In the genomic region with DNA sequence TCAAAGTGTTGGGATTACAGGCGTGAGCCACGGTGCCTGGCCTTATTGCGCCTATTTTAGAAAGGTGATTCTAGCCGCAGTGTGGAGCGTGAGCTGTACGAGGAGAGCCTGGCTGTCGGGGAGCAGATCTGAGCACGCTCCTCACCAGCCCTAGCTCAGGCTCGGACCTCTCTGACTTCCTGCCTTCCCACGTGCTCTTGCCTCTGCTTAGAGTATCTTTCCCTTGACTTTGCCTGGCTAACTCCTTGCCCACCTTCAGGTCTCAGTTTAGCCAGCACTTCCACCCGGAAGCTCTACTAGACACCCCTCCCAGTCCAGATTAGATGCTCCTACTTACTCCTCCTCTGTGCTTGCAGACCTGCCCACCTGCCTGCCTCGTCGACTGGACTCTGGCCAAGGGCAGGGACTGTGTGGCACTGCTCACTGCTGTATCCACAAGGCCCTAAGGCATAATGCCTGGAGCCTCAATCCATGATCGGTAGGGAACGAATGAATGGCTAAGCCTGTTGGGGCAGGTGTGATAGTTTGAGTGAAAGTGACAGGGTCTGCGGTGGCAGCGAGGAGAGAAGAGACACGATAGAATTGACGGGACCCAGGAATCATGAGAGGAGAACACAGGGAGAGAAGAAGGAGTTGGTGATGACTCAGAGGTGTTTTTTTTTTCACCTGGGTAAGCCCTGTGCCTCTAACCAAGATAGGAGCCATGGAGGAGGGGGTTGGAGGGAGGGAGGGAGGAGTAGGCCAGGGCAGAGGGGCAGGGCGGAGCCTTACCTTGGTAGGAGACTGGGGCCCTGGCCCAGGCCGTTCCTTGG, we compare ENCODE assay signal across 11 cellular contexts. TPM values are rescaled to one million over a fixed set of nuclear protein-coding genes. Genes with fewer than 3 reads are reported as not detected.
A peak's percentile ranks its signal among the peaks of the same experiment; 100 is the strongest.
DNase-seq lines count a peak whose midpoint lies in the region; ATAC-seq lines count a peak whose summit lies in the region.
"Had no signal": no experiment of that assay in that cellular context is flagged by ENCODE, and none has a peak within 500 bp of the region (broad histone marks: within the 10 kb centered on the region; RNA-seq: fewer than 3 reads in every experiment).

No MANE protein-coding gene starts in this region.

- no peaks in the 10 kb centered on the region for H3K36me3 Mint-ChIP-seq in activated CD4-positive, alpha-beta T cell treated with anti-CD3 and anti-CD28 coated beads for 36 hours (ENCODE audit: low read depth)
- no peaks in the 10 kb centered on the region for H3K36me3 Mint-ChIP-seq in activated naive CD8-positive, alpha-beta T cell treated with anti-CD3 and anti-CD28 coated beads for 36 hours

- H3K9me3 Mint-ChIP-seq in activated CD4-positive, alpha-beta T cell treated with anti-CD3 and anti-CD28 coated beads for 36 hours (ENCODE audit: low read depth): no peaks in the 10 kb centered on the region
- no peaks in the 10 kb centered on the region for H3K9me3 Mint-ChIP-seq in activated naive CD8-positive, alpha-beta T cell treated with anti-CD3 and anti-CD28 coated beads for 36 hours
- H3K9me3 Mint-ChIP-seq: activated CD4-positive, alpha-beta memory T cell treated with anti-CD3 and anti-CD28 coated beads, Interleukin-2, amount 10 ng/mL, durations not matched to agents 7 days and 5 days had no signal

- no peak overlapping the region for H3K27ac Mint-ChIP-seq in activated CD4-positive, alpha-beta T cell treated with anti-CD3 and anti-CD28 coated beads for 36 hours
- peak overlapping the region; percentile 8 for H3K27ac Mint-ChIP-seq in activated naive CD8-positive, alpha-beta T cell treated with anti-CD3 and anti-CD28 coated beads for 36 hours
- H3K27ac Mint-ChIP-seq: activated CD4-positive, alpha-beta memory T cell treated with anti-CD3 and anti-CD28 coated beads, Interleukin-2, amount 10 ng/mL, durations not matched to agents 7 days and 5 days had no signal

- intact Hi-C loops in activated CD4-positive, alpha-beta T cell treated with anti-CD3 and anti-CD28 coated beads for 36 hours (cut with DNase I, micrococcal nuclease): no loop called here

- peak overlapping the region; percentile 88 for H3K27ac ChIP-seq in temporal lobe (ENCODE audit: low read depth, low read length)
- H3K27ac ChIP-seq: SJSA1 had no signal

- no peak for ATAC-seq in activated CD4-positive, alpha-beta T cell treated with anti-CD3 and anti-CD28 coated beads for 36 hours
- ATAC-seq in GM19035 (IDR thresholded peaks at IDR 0.05; ENCODE audit: unreplicated experiment) (no peak), HG03432 (IDR thresholded peaks at IDR 0.05; ENCODE audit: unreplicated experiment) (no peak), GM18519 (IDR thresholded peaks at IDR 0.05; ENCODE audit: low FRiP score, unreplicated experiment) (no peak)

- POLR2A ChIA-PET in activated CD4-positive, alpha-beta T cell treated with anti-CD3 and anti-CD28 coated beads for 36 hours (lab: Charles Lee): no interaction called here

- H3K4me1 Mint-ChIP-seq in activated CD4-positive, alpha-beta T cell treated with anti-CD3 and anti-CD28 coated beads for 36 hours: peaks cover 42% of the 10 kb centered on the region
- H3K4me1 Mint-ChIP-seq in activated naive CD8-positive, alpha-beta T cell treated with anti-CD3 and anti-CD28 coated beads for 36 hours: peaks cover 35% of the 10 kb centered on the region

- H3K4me3 Mint-ChIP-seq in activated CD4-positive, alpha-beta T cell treated with anti-CD3 and anti-CD28 coated beads for 36 hours: no peak overlapping the region
- H3K4me3 Mint-ChIP-seq in activated naive CD8-positive, alpha-beta T cell treated with anti-CD3 and anti-CD28 coated beads for 36 hours: no peak overlapping the region
- H3K4me3 Mint-ChIP-seq: activated CD4-positive, alpha-beta memory T cell treated with anti-CD3 and anti-CD28 coated beads, Interleukin-2, amount 10 ng/mL, durations not matched to agents 7 days and 5 days had no signal

- H3K27me3 Mint-ChIP-seq in activated CD4-positive, alpha-beta T cell treated with anti-CD3 and anti-CD28 coated beads for 36 hours: no peaks in the 10 kb centered on the region
- H3K27me3 Mint-ChIP-seq in activated naive CD8-positive, alpha-beta T cell treated with anti-CD3 and anti-CD28 coated beads for 36 hours: no peaks in the 10 kb centered on the region
- H3K27me3 Mint-ChIP-seq: activated CD4-positive, alpha-beta memory T cell treated with anti-CD3 and anti-CD28 coated beads, Interleukin-2, amount 10 ng/mL, durations not matched to agents 7 days and 5 days had no signal

- CTCF ChIA-PET in activated CD4-positive, alpha-beta T cell treated with anti-CD3 and anti-CD28 coated beads for 36 hours (lab: Charles Lee): no interaction called here

- DNase-seq in activated CD4-positive, alpha-beta T cell treated with anti-CD3 and anti-CD28 coated beads for 36 hours: peak; percentile 17
- no peak for DNase-seq in activated CD4-positive, alpha-beta T cell treated with anti-CD3 and anti-CD28 coated beads for 48 hours
- DNase-seq in activated naive CD8-positive, alpha-beta T cell treated with anti-CD3 and anti-CD28 coated beads for 36 hours: no peak
- peak; percentile 37 for DNase-seq in kidney glomerular epithelial cell (lab: John Stamatoyannopoulos, UW)
- DNase-seq: activated CD4-positive, alpha-beta memory T cell treated with anti-CD3 and anti-CD28 coated beads, Interleukin-2, amount 10 ng/mL, durations not matched to agents 7 days and 5 days; stimulated activated CD4-positive, alpha-beta T cell treated with anti-CD3 and anti-CD28 coated beads, Interleukin-4, amount 100 ng/mL, for 24 hours had no signal

RNA-seq across cellular contexts. Expression of gene WASF2, which starts 28.1 kb away (rescaled TPM):
- 100 to 1,000 TPM; 104 to 132 TPM for total RNA-seq in activated CD4-positive, alpha-beta T cell treated with anti-CD3 and anti-CD28 coated beads for 36 hours
- 100 to 1,000 TPM; 103 TPM for total RNA-seq in activated naive CD8-positive, alpha-beta T cell treated with anti-CD3 and anti-CD28 coated beads for 36 hours
- 10.1 TPM for total RNA-seq in temporal lobe

Comparison
In these comparisons a context has a peak if more than half of its experiments do, and no peak if none do; other contexts are left out.
1. DNase-seq: peak in activated CD4-positive, alpha-beta T cell treated with anti-CD3 and anti-CD28 coated beads for 36 hours (single experiment) and kidney glomerular epithelial cell (single experiment); none in activated CD4-positive, alpha-beta T cell treated with anti-CD3 and anti-CD28 coated beads for 48 hours (single experiment) and activated naive CD8-positive, alpha-beta T cell treated with anti-CD3 and anti-CD28 coated beads for 36 hours (single experiment).